In genomic region chr17:36657390-36657762, GRCh38 we compare ENCODE assay signal across 10 cellular contexts. TPM values are rescaled to one million over a fixed set of nuclear protein-coding genes. Genes with fewer than 3 reads are reported as not detected.
A peak's percentile ranks its signal among the peaks of the same experiment; 100 is the strongest.
DNase-seq lines count a peak whose midpoint lies in the region; ATAC-seq and TF ChIP-seq lines count a peak whose summit lies in the region.
"Had no signal": no experiment of that assay in that cellular context is flagged by ENCODE, and none has a peak within 500 bp of the region (broad histone marks: within the 10 kb centered on the region; RNA-seq: fewer than 3 reads in every experiment).

No MANE protein-coding gene starts in this region.

- H3K27ac Mint-ChIP-seq in effector memory CD8-positive, alpha-beta T cell = no peak overlapping the region
- H3K27ac Mint-ChIP-seq in naive B cell (no peak overlapping the region), type B pancreatic cell (peak overlapping the region; percentile 51)

- H3K36me3 Mint-ChIP-seq in effector memory CD8-positive, alpha-beta T cell (ENCODE audit: insufficient read depth) = peaks cover 4% of the 10 kb centered on the region
- H3K36me3 Mint-ChIP-seq in naive B cell = no peaks in the 10 kb centered on the region
- H3K36me3 Mint-ChIP-seq in type B pancreatic cell = no peaks in the 10 kb centered on the region

- no peaks in the 10 kb centered on the region for H3K36me3 ChIP-seq in cardiac muscle cell

- H3K4me3 ChIP-seq in cardiac muscle cell = peak overlapping the region; percentile 36

- TF ChIP-seq CTCF in cardiac muscle cell (IDR thresholded peaks at IDR 0.05; ENCODE audit: low read depth, low read length) = no peak
- TF ChIP-seq CTCF in type B pancreatic cell (conservative IDR thresholded peaks at IDR 0.05) = no peak

- no peaks in the 10 kb centered on the region for H3K9me3 Mint-ChIP-seq in effector memory CD8-positive, alpha-beta T cell
- H3K9me3 Mint-ChIP-seq in naive B cell (no peaks in the 10 kb centered on the region), type B pancreatic cell (no peaks in the 10 kb centered on the region)

- H3K4me1 ChIP-seq in cardiac muscle cell (ENCODE audit: low read depth) = no peaks in the 10 kb centered on the region

- H3K27ac ChIP-seq in cardiac muscle cell = no peak overlapping the region

- ATAC-seq in Right ventricle myocardium superior (ENCODE audit: poor library complexity) = no peak
- no peak for ATAC-seq in effector memory CD8-positive, alpha-beta T cell (replicated peaks)
- ATAC-seq in naive B cell (ENCODE audit: low read depth in 2 of 2) = no peak

- no peaks in the 10 kb centered on the region for H3K9me3 ChIP-seq in cardiac muscle cell (ENCODE audit: low read depth)

- peak overlapping the region; percentile 43 to 54 for H3K4me3 Mint-ChIP-seq in effector memory CD8-positive, alpha-beta T cell
- peak overlapping the region; percentile 34 to 73 (median 70) for H3K4me3 Mint-ChIP-seq in naive B cell
- peak overlapping the region; percentile 80 for H3K4me3 Mint-ChIP-seq in type B pancreatic cell

- intact Hi-C loops in Right ventricle myocardium superior (cut with DNase I) = no loop called here

- H3K27me3 ChIP-seq in cardiac muscle cell = peaks cover 9% of the 10 kb centered on the region

- peak in 1 of 2 donors; percentile 14 for DNase-seq in cardiac muscle cell (ENCODE audit: low read depth in 1 of 2, low spot score in 1 of 2)
- no peak for DNase-seq in Right ventricle myocardium superior
- DNase-seq in effector memory CD8-positive, alpha-beta T cell = no peak
- no peak for DNase-seq in naive B cell
- no peak for DNase-seq in type B pancreatic cell (ENCODE audit: extremely low spot score, unreplicated experiment)
- no peak for DNase-seq in hepatic stellate cell (ENCODE audit: low spot score)
- DNase-seq in stimulated activated CD4-positive, alpha-beta T cell treated with anti-CD3 and anti-CD28 coated beads, Interleukin-12 subunit alpha, Interleukin-12 subunit beta, amount 100 ng/mL, for 4 hours = no peak
- no peak for DNase-seq in GDM1 (lab: John Stamatoyannopoulos, UW)
- DNase-seq: effector CD4-positive, alpha-beta T cell; RPMI8226 had no signal

- peaks cover 0 to 8% of the 10 kb centered on the region in 2 donors for H3K4me1 Mint-ChIP-seq in effector memory CD8-positive, alpha-beta T cell (ENCODE audit: low read depth in 2 of 2)
- H3K4me1 Mint-ChIP-seq in naive B cell (peaks cover 6 to 15% (median 11%) of the 10 kb centered on the region in 3 donors), type B pancreatic cell (ENCODE audit: unreplicated experiment) (peaks cover 29% of the 10 kb centered on the region)

- peaks cover 47 to 82% of the 10 kb centered on the region in 2 donors for H3K27me3 Mint-ChIP-seq in effector memory CD8-positive, alpha-beta T cell
- H3K27me3 Mint-ChIP-seq in naive B cell = peaks cover 42 to 78% (median 74%) of the 10 kb centered on the region in 3 donors
- H3K27me3 Mint-ChIP-seq in type B pancreatic cell = peaks cover 62% of the 10 kb centered on the region

RNA-seq across cellular contexts. Expression of gene MRM1, which starts 56.0 kb away (rescaled TPM):
- total RNA-seq in cardiac muscle cell = 8.9 and 9.5 TPM in 2 replicates
- polyA plus RNA-seq in cardiac muscle cell = 8.9 and 10.0 TPM in 2 replicates
- 8.3 TPM for total RNA-seq in Right ventricle myocardium superior
- 1 to 10 TPM; 3.0 to 9.1 (median 6.0) TPM for polyA plus RNA-seq in naive B cell (ENCODE audit: low read depth in 6 of 6)
- total RNA-seq in type B pancreatic cell (ENCODE audit: low replicate concordance) = 9.7 and 11.8 TPM in 2 replicates
